In the genomic region with DNA sequence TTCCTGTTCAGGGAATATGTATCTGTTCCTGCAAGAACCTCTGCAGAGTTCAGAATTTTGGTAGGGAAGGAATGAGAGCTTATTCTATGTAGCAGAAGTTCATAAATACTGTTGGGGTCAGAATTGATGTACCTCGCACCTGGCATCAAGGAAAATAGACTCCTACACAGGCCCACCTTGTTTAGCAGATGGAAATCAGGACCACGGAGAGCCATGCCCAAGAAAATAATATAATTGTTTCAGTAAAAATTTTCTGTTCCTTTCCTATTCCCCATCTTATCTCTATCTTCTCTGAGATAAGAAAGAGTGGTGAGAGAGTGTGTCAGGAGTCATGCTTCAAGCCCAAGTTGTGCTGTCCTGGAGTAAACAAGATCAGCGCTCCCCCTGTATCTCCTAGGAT, we compare ENCODE assay signal across 30 cellular contexts.
"Had no signal": no experiment of that assay in that cellular context is flagged by ENCODE, and none has a peak within 500 bp of the region (broad histone marks: within the 10 kb centered on the region; RNA-seq: fewer than 3 reads in every experiment).

No MANE protein-coding gene starts in this region.

- H3K27me3 ChIP-seq: colonic mucosa, esophagus muscularis mucosa, esophagus squamous epithelium, foreskin keratinocyte, gastrocnemius medialis, gastroesophageal sphincter, heart left ventricle, heart right ventricle, hepatocyte had no signal

- H3K4me3 Mint-ChIP-seq: dendritic cell treated with granulocyte-macrophage colony-stimulating factor and Interleukin-4, amounts not matched to agents 40 ng/mL and 50 ng/mL, for 4 days; effector memory CD8-positive, alpha-beta T cell; endodermal cell had no signal

- H3K4me1 ChIP-seq: colonic mucosa, esophagus muscularis mucosa, esophagus squamous epithelium, foreskin keratinocyte, gastrocnemius medialis, gastroesophageal sphincter, heart left ventricle, heart right ventricle had no signal

- H3K4me3 ChIP-seq: colonic mucosa, coronary artery, dorsolateral prefrontal cortex, esophagus muscularis mucosa, esophagus squamous epithelium, gastrocnemius medialis, gastroesophageal sphincter, heart left ventricle, heart right ventricle, hepatocyte had no signal

- H3K9me3 ChIP-seq: colonic mucosa, esophagus muscularis mucosa, esophagus squamous epithelium, gastrocnemius medialis, gastroesophageal sphincter, heart left ventricle, heart right ventricle had no signal

- H3K27me3 Mint-ChIP-seq: dendritic cell treated with granulocyte-macrophage colony-stimulating factor and Interleukin-4, amounts not matched to agents 40 ng/mL and 50 ng/mL, for 4 days; effector memory CD8-positive, alpha-beta T cell had no signal

- ATAC-seq: effector memory CD8-positive, alpha-beta T cell; esophagus mucosa; foreskin keratinocyte; gastrocnemius medialis; gastroesophageal sphincter; heart left ventricle; heart right ventricle had no signal

- H3K36me3 ChIP-seq: colonic mucosa, esophagus muscularis mucosa, esophagus squamous epithelium, gastrocnemius medialis, gastroesophageal sphincter, heart left ventricle, heart right ventricle had no signal

- FAIRE-seq: colon, endometrium, endothelial cell of umbilical vein, frontal cortex had no signal

- H3K27ac Mint-ChIP-seq: dendritic cell treated with granulocyte-macrophage colony-stimulating factor and Interleukin-4, amounts not matched to agents 40 ng/mL and 50 ng/mL, for 4 days; effector memory CD8-positive, alpha-beta T cell; endodermal cell had no signal

- H2AFZ ChIP-seq: hepatocyte had no signal

- H3K79me2 ChIP-seq: hepatocyte had no signal

- H3K27ac ChIP-seq: colonic mucosa, coronary artery, dorsolateral prefrontal cortex, epithelial cell of prostate, esophagus muscularis mucosa, esophagus squamous epithelium, foreskin keratinocyte, gastrocnemius medialis, gastroesophageal sphincter, heart left ventricle, heart right ventricle, hepatocyte had no signal

- H3K4me2 ChIP-seq: hepatocyte had no signal

- DNase-seq: colonic mucosa; cortex of kidney; dermis blood vessel endothelial cell; dorsolateral prefrontal cortex; effector CD4-positive, alpha-beta T cell; effector CD8-positive, alpha-beta T cell; effector memory CD4-positive, alpha-beta T cell; effector memory CD8-positive, alpha-beta T cell; endodermal cell; erythroblast; esophagus squamous epithelium; foreskin fibroblast; foreskin keratinocyte; foreskin melanocyte; gastrocnemius medialis; glutamatergic neuron; head of caudate nucleus; heart left ventricle; heart right ventricle had no signal
